ENCODE assay signal across 8 cellular contexts in the genomic region with DNA sequence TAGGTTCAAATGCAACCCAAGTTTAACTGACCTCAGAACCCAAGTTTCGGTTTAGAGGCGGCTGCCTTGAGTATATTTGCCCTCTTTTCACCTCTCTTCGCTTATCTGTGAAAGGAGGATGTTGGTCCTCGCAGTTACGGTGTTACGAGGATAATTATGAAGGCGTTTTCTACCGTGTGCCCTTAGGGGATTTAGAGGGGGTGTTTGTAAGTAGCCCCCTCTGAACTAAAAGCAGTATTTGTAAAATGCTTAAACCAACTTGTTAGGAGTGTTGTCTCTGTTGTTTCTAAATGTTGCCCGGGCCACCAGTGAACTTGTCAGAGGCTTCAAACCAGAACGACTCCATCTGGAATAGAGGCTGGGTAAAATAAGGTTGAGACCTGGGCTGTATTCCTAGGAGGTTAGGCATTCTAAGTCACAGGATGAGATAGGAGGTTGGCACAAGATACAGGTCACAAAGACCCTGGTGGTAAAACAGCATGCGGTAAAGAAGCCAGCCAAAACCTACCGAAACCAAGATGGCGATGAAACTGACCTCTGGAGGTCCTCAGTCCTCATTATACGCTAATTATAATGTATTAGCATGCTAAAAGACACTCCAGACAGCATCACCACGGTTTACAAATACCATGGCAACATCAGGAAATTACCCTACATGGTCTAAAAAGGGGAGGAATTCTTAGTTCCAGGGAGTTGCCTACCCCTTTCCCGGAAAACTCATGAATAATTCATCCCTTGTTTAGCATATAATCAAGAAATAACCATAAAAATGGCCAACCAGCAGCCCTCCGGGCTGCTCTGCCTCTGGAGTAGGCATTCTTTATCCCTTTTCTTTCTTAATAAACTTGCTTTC. TPM values are rescaled to one million over a fixed set of nuclear protein-coding genes. Genes with fewer than 3 reads are reported as not detected.
DNase-seq lines count a peak whose midpoint lies in the region; ATAC-seq, FAIRE-seq and TF ChIP-seq lines count a peak whose summit lies in the region.

No MANE protein-coding gene starts in this region.

- peak; percentile 35 for ATAC-seq in HG03045 (IDR thresholded peaks at IDR 0.05; ENCODE audit: unreplicated experiment)
- ATAC-seq in GM12878 = no peak; the same call in 2 of the 3 replicates
- ATAC-seq in lower lobe of right lung = peak; percentile 1 to 27
- no peak for ATAC-seq in HG03280 (IDR thresholded peaks at IDR 0.05; ENCODE audit: unreplicated experiment)
- ATAC-seq in GM21367 (IDR thresholded peaks at IDR 0.05; ENCODE audit: unreplicated experiment) = no peak

- H3K9me3 ChIP-seq in GM12878 (replicated peaks; ENCODE audit: control insufficient read depth, insufficient read depth, low read length) (no peaks in the 10 kb centered on the region), lower lobe of right lung (no peaks in the 10 kb centered on the region)

- H3K9ac ChIP-seq in GM12878 (ENCODE audit: control insufficient read depth, insufficient read depth, low read length) = peak overlapping the region; percentile 66

- H3K36me3 ChIP-seq in GM12878 (ENCODE audit: control insufficient read depth in 2 of 2, insufficient read depth in 2 of 2, low read length in 1 of 2) (no peaks in the 10 kb centered on the region), lower lobe of right lung (no peaks in the 10 kb centered on the region), urinary bladder (ENCODE audit: insufficient read depth) (no peaks in the 10 kb centered on the region)

- peaks cover 3% of the 10 kb centered on the region for H3K4me1 ChIP-seq in GM12878 (ENCODE audit: control insufficient read depth, insufficient read depth, low read length)
- H3K4me1 ChIP-seq in lower lobe of right lung = peaks cover 27% of the 10 kb centered on the region
- H3K4me1 ChIP-seq in urinary bladder (ENCODE audit: insufficient read depth) = no peaks in the 10 kb centered on the region

- H3K27me3 ChIP-seq in GM12878 (replicated peaks in 1 of 2; ENCODE audit: control insufficient read depth in 2 of 2, insufficient read depth in 2 of 2, low read length in 1 of 2) (no peaks in the 10 kb centered on the region), lower lobe of right lung (ENCODE audit: low read depth) (no peaks in the 10 kb centered on the region)

- in situ Hi-C loops in GM12878 (cut with MboI) = no loop called here

- TF ChIP-seq CTCF in GM12878 (IDR thresholded peaks at IDR 0.05 in 2 of 3, conservative IDR thresholded peaks at IDR 0.05 in 1 of 3; ENCODE audit: control insufficient read depth in 2 of 3, extremely low read depth in 1 of 3, insufficient read depth in 1 of 3, low read depth in 3 of 3, low read length in 3 of 3) = no peak
- TF ChIP-seq CTCF in lower lobe of right lung (IDR thresholded peaks at IDR 0.05) = no peak

- no peak for TF ChIP-seq POLR2A in GM12878 (IDR thresholded peaks at IDR 0.05; ENCODE audit: low read depth, low read length)

- H3K79me2 ChIP-seq in GM12878 (ENCODE audit: control insufficient read depth, insufficient read depth, low read length) = no peaks in the 10 kb centered on the region

- RAD21 ChIA-PET in GM12878 (lab: Charles Lee; ENCODE audit: unreplicated experiment) = interaction anchor here (1.0 to 3.3 kb wide), 4 partner anchors 115 to 265 kb away, joined by 3 to 21 read pairs (median 8); partner anchors contain the start of genes GNAI3 and SORT1

- intact Hi-C loops in GM12878 (cut with micrococcal nuclease; ENCODE audit: unreplicated experiment) = no loop called here
- intact Hi-C loops in lower lobe of right lung (cut with DNase I) = no loop called here

- peak; percentile 72 for DNase-seq in DMS53 (lab: John Stamatoyannopoulos, UW)
- no peak for DNase-seq in GM12878 (ENCODE audit: low read depth, low spot score)
- DNase-seq in lower lobe of right lung = no peak
- DNase-seq in nucleus accumbens (lab: John Stamatoyannopoulos, UW) = no peak

- BruUV-seq in GM12878 (replicated peaks; lab: Mats Ljungman, UMichigan) = no TSS peak

- SMC1A ChIA-PET in GM12878 (lab: Charles Lee; ENCODE audit: uncharacterized antibody, unreplicated experiment) = interaction anchor here (3.1 kb wide), 1 partner anchor 115 kb away, joined by 19 read pairs; the partner anchor contains the start of gene SORT1

- TF ChIP-seq EP300 in GM12878 (IDR thresholded peaks at IDR 0.05; ENCODE audit: borderline replicate concordance in 1 of 2, control insufficient read depth in 1 of 2, low read depth in 2 of 2, low read length in 2 of 2) = no peak

- H3K4me2 ChIP-seq in GM12878 (ENCODE audit: control insufficient read depth, insufficient read depth) = peak overlapping the region; percentile 100

- POLR2A ChIA-PET in GM12878 (lab: Charles Lee) = no interaction called here

- 50% methylated on average over 17 of the region's 17 CpGs for whole genome bisulfite sequencing in GM12878 (ENCODE audit: insufficient coverage, insufficient replicate concordance, low lambda C conversion rate, missing lambda C conversion rate)
- 44% methylated on average over 17 of the region's 17 CpGs for WGBS in urinary bladder

- H4K20me1 ChIP-seq in GM12878 (ENCODE audit: control insufficient read depth, insufficient read depth) = no peaks in the 10 kb centered on the region

- no peak for FAIRE-seq in GM12878 (lab: Jason Lieb, UNC)

- peak overlapping the region; percentile 83 for H3K27ac ChIP-seq in GM12878 (ENCODE audit: control insufficient read depth, insufficient read depth)
- peak overlapping the region; percentile 91 for H3K27ac ChIP-seq in lower lobe of right lung
- H3K27ac ChIP-seq in urinary bladder (ENCODE audit: low read depth) = peak overlapping the region; percentile 74

- peak overlapping the region; percentile 96 for H2AFZ ChIP-seq in GM12878 (ENCODE audit: control insufficient read depth, low read depth, low read length)

- H3K4me3 ChIP-seq in GM12878 (peak overlapping the region; percentile 86), lower lobe of right lung (peak overlapping the region; percentile 77), urinary bladder (ENCODE audit: low read depth, low read length) (peak overlapping the region; percentile 57)

- CTCF ChIA-PET in GM12878 (lab: Yijun Ruan, JAX) = interaction anchor here (1.6 to 2.1 kb wide), 2 partner anchors 107 to 115 kb away, joined by 11 to 31 read pairs; partner anchors contain the start of gene SORT1

- no peak for TF ChIP-seq RAD21 in GM12878 (IDR thresholded peaks at IDR 0.05; ENCODE audit: insufficient read depth, low read depth, low read length)

RNA-seq across cellular contexts. Expression of gene PSRC1, which starts 1.0 kb away (rescaled TPM):
- total RNA-seq in GM12878 (2013; cell fraction: nucleolus; rRNA removed) = 5.4 and 5.7 TPM in 2 replicates
- total RNA-seq in GM12878 (2014; rRNA removed) (5.1 and 5.6 TPM in 2 replicates), GM12878 (2014; rRNA removed; fragmentation: Illumina TruSeq; extraction: Trizol) (3.0 and 3.8 TPM in 2 replicates), GM12878 (2021) (4.7 and 6.1 TPM in 2 replicates), lower lobe of right lung (4.2 TPM), urinary bladder (5.3 TPM)
- 1.9 TPM for polyA plus RNA-seq in GM12878 (2011; ENCODE audit: low read depth)
- polyA plus RNA-seq in GM12878 (2011; rRNA removed) (7.9 and 8.7 TPM in 2 replicates), GM12878 (2014; fragmentation: Illumina TruSeq; extraction: Trizol) (2.3 and 3.4 TPM in 2 replicates), GM12878 (2014; fragmentation: Nextera tagmentation; extraction: Ambion mirVana) (1 to 10 TPM; 1.2 to 2.0 TPM), GM12878 (2014; rRNA removed) (7.2 and 7.8 TPM in 2 replicates), GM12878 (2016; fragmentation: Nextera tagmentation; extraction: Ambion mirVana) (10 to 100 TPM; 10.1 to 11.8 TPM), urinary bladder (6.5 TPM)
- 9.7 and 10.8 TPM in 2 replicates for polyA plus RNA-seq in GM12878 (2011; cell fraction: cytosol; rRNA removed)
- 37.3 and 41.3 TPM in 2 replicates for polyA plus RNA-seq in GM12878 (2011; cell fraction: nucleus; rRNA removed)
- 3.3 and 7.7 TPM in 2 replicates for polyA plus RNA-seq in GM12878 (2012)
- polyA minus RNA-seq in GM12878 (2011; rRNA and poly(A)+ RNA removed) = 3.1 and 9.1 TPM in 2 replicates
- polyA minus RNA-seq in GM12878 (2011; cell fraction: cytosol; rRNA and poly(A)+ RNA removed) = 2.8 and 4.2 TPM in 2 replicates
- 7.7 and 8.1 TPM in 2 replicates for polyA minus RNA-seq in GM12878 (2011; cell fraction: nucleus; rRNA and poly(A)+ RNA removed)

RNA-seq across cellular contexts. Expression of gene MYBPHL, which starts 22.8 kb away (rescaled TPM):
- total RNA-seq in GM12878 (2013; cell fraction: nucleolus; rRNA removed) = not detected in 2 replicates
- not detected in 2 replicates for total RNA-seq in GM12878 (2014; rRNA removed)
- not detected in 2 replicates for total RNA-seq in GM12878 (2014; rRNA removed; fragmentation: Illumina TruSeq; extraction: Trizol)
- total RNA-seq in GM12878 (2021) = not detected in 2 replicates
- polyA plus RNA-seq in GM12878 (2011; ENCODE audit: low read depth) = not detected
- not detected in 2 replicates for polyA plus RNA-seq in GM12878 (2011; rRNA removed)
- not detected in 2 replicates for polyA plus RNA-seq in GM12878 (2011; cell fraction: cytosol; rRNA removed)
- 0.10 TPM in 1 of 2 replicates, not detected in the other for polyA plus RNA-seq in GM12878 (2011; cell fraction: nucleus; rRNA removed)
- 0.08 TPM in 1 of 2 replicates, not detected in the other for polyA plus RNA-seq in GM12878 (2012)
- not detected in 2 replicates for polyA plus RNA-seq in GM12878 (2014; fragmentation: Illumina TruSeq; extraction: Trizol)
- under 1 TPM in 1 of 2 experiments, not detected in 1; 0.16 TPM for polyA plus RNA-seq in GM12878 (2014; fragmentation: Nextera tagmentation; extraction: Ambion mirVana)
- not detected in 2 replicates for polyA plus RNA-seq in GM12878 (2014; rRNA removed)
- under 1 TPM; 0.54 to 0.75 TPM for polyA plus RNA-seq in GM12878 (2016; fragmentation: Nextera tagmentation; extraction: Ambion mirVana)
- not detected in 2 replicates for polyA minus RNA-seq in GM12878 (2011; rRNA and poly(A)+ RNA removed)
- not detected in 2 replicates for polyA minus RNA-seq in GM12878 (2011; cell fraction: cytosol; rRNA and poly(A)+ RNA removed)
- polyA minus RNA-seq in GM12878 (2011; cell fraction: nucleus; rRNA and poly(A)+ RNA removed) = not detected in 2 replicates
- total RNA-seq in lower lobe of right lung = 2.8 TPM
- total RNA-seq in urinary bladder = not detected
- polyA plus RNA-seq in urinary bladder = 0.22 TPM

RNA-seq across cellular contexts. Expression of gene CELSR2, which starts 34.6 kb away (rescaled TPM):
- 0.27 TPM in 2 replicates for total RNA-seq in GM12878 (2013; cell fraction: nucleolus; rRNA removed)
- total RNA-seq in GM12878 (2014; rRNA removed) (under 0.01 TPM in 1 of 2 replicates, not detected in the other), GM12878 (2014; rRNA removed; fragmentation: Illumina TruSeq; extraction: Trizol) (0.04 and 0.14 TPM in 2 replicates), GM12878 (2021) (0.15 and 0.19 TPM in 2 replicates), lower lobe of right lung (7.2 TPM), urinary bladder (3.6 TPM)
- 0.13 TPM for polyA plus RNA-seq in GM12878 (2011; ENCODE audit: low read depth)
- polyA plus RNA-seq in GM12878 (2011; rRNA removed) (0.03 and 0.07 TPM in 2 replicates), GM12878 (2014; fragmentation: Illumina TruSeq; extraction: Trizol) (0.02 and 0.10 TPM in 2 replicates), GM12878 (2014; fragmentation: Nextera tagmentation; extraction: Ambion mirVana) (not detected), GM12878 (2014; rRNA removed) (0.01 and 0.19 TPM in 2 replicates), GM12878 (2016; fragmentation: Nextera tagmentation; extraction: Ambion mirVana) (under 1 TPM; 0.03 to 0.04 TPM), urinary bladder (4.9 TPM)
- polyA plus RNA-seq in GM12878 (2011; cell fraction: cytosol; rRNA removed) = 0.09 and 0.10 TPM in 2 replicates
- polyA plus RNA-seq in GM12878 (2011; cell fraction: nucleus; rRNA removed) = 0.78 TPM in 2 replicates
- 0.31 and 0.45 TPM in 2 replicates for polyA plus RNA-seq in GM12878 (2012)
- 0.62 and 2.3 TPM in 2 replicates for polyA minus RNA-seq in GM12878 (2011; rRNA and poly(A)+ RNA removed)
- polyA minus RNA-seq in GM12878 (2011; cell fraction: cytosol; rRNA and poly(A)+ RNA removed) = 0.21 and 0.27 TPM in 2 replicates
- 0.48 and 0.86 TPM in 2 replicates for polyA minus RNA-seq in GM12878 (2011; cell fraction: nucleus; rRNA and poly(A)+ RNA removed)

Comparison
In these comparisons a context has a peak if more than half of its experiments do, and no peak if none do; other contexts are left out.
1. ATAC-seq: peak in HG03045 (single experiment) and lower lobe of right lung (2 of 2); none in GM12878 (single experiment), HG03280 (single experiment) and GM21367 (single experiment).
2. Peak in every context shown above with its lines, with median percentiles within 50 percentile points of each other: H3K27ac ChIP-seq and H3K4me3 ChIP-seq.